12 cellular contexts compared by ENCODE assay signal in the genomic region with DNA sequence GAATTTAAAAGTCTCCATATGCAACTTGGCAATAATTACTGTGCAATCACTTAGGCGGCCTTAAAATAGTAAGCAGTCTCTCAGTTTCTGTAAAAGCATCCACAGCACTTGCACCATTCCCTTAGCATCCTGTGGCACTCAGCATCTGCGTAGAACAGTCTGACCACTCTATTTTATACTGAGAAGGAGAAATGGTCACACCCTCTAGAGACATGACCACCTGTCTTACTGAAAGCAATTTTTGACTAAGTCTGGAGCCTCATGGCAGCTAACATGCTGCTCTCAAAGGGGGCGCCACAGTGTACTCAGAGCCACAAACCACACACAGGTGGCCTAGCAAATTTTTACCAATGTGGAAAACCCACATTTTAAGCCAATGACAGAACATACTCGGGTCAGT.
A peak's percentile ranks its signal among the peaks of the same experiment; 100 is the strongest.
DNase-seq lines count a peak whose midpoint lies in the region; ATAC-seq and TF ChIP-seq lines count a peak whose summit lies in the region.
"Had no signal": no experiment of that assay in that cellular context is flagged by ENCODE, and none has a peak within 500 bp of the region (broad histone marks: within the 10 kb centered on the region; RNA-seq: fewer than 3 reads in every experiment).

No MANE protein-coding gene starts in this region.

- TF ChIP-seq CTCF in epithelial cell of proximal tubule (conservative IDR thresholded peaks at IDR 0.05; ENCODE audit: low read depth, low read length) = peak; percentile 12
- TF ChIP-seq CTCF in neural progenitor cell (IDR thresholded peaks at IDR 0.05) = no peak

- H3K4me3 ChIP-seq in epithelial cell of proximal tubule (ENCODE audit: low read depth, low read length) (no peak overlapping the region), neural progenitor cell (no peak overlapping the region)

- H2AFZ ChIP-seq in neural progenitor cell (replicated peaks) = no peak overlapping the region

- H3K4me1 ChIP-seq in neural progenitor cell = peaks cover 8% of the 10 kb centered on the region

- DNase-seq in epithelial cell of proximal tubule (ENCODE audit: low read depth) (no peak), kidney glomerular epithelial cell (lab: John Stamatoyannopoulos, UW) (no peak), NCI-H2196 (lab: John Stamatoyannopoulos, UW; ENCODE audit: unreplicated experiment) (no peak), NCI-H2081 (lab: John Stamatoyannopoulos, UW) (no peak), neural progenitor cell (ENCODE audit: low spot score) (no peak)
- DNase-seq: activated naive CD8-positive, alpha-beta T cell treated with anti-CD3 and anti-CD28 coated beads, Interleukin-2, amount 50 U/mL, for 24 hours; HFFc6; hypothalamus had no signal

- ATAC-seq in GM19025 (IDR thresholded peaks at IDR 0.05; ENCODE audit: low read depth, unreplicated experiment) = peak; percentile 82
- ATAC-seq in GM21737 (IDR thresholded peaks at IDR 0.05; ENCODE audit: unreplicated experiment) = peak; percentile 82
- peak; percentile 76 for ATAC-seq in HG03139 (IDR thresholded peaks at IDR 0.05; ENCODE audit: unreplicated experiment)
- ATAC-seq: activated naive CD8-positive, alpha-beta T cell treated with anti-CD3 and anti-CD28 coated beads, Interleukin-2, amount 50 U/mL, for 24 hours; Right ventricle myocardium inferior had no signal

- H3K9ac ChIP-seq in neural progenitor cell = no peak overlapping the region

- no peaks in the 10 kb centered on the region for H4K20me1 ChIP-seq in neural progenitor cell (ENCODE audit: low read depth)

- peaks cover 6% of the 10 kb centered on the region for H3K4me1 Mint-ChIP-seq in neural progenitor cell
- H3K4me1 Mint-ChIP-seq: activated naive CD8-positive, alpha-beta T cell treated with anti-CD3 and anti-CD28 coated beads, Interleukin-2, amount 50 U/mL, for 24 hours had no signal

- peaks cover 2% of the 10 kb centered on the region for H3K9me3 Mint-ChIP-seq in neural progenitor cell
- H3K9me3 Mint-ChIP-seq: activated naive CD8-positive, alpha-beta T cell treated with anti-CD3 and anti-CD28 coated beads, Interleukin-2, amount 50 U/mL, for 24 hours had no signal

- H3K27ac ChIP-seq in neural progenitor cell = no peak overlapping the region

- H3K4me3 Mint-ChIP-seq in neural progenitor cell = no peak overlapping the region
- H3K4me3 Mint-ChIP-seq: activated naive CD8-positive, alpha-beta T cell treated with anti-CD3 and anti-CD28 coated beads, Interleukin-2, amount 50 U/mL, for 24 hours; HFFc6 had no signal

- no peaks in the 10 kb centered on the region for H3F3A ChIP-seq in neural progenitor cell (ENCODE audit: low read depth)

- no peaks in the 10 kb centered on the region for H3K79me2 ChIP-seq in neural progenitor cell (ENCODE audit: low read depth)

- H3K9me3 ChIP-seq in neural progenitor cell (ENCODE audit: low read depth) = no peaks in the 10 kb centered on the region

- no peaks in the 10 kb centered on the region for H3K36me3 Mint-ChIP-seq in neural progenitor cell

- no peak overlapping the region for H3K27ac Mint-ChIP-seq in neural progenitor cell
- H3K27ac Mint-ChIP-seq: activated naive CD8-positive, alpha-beta T cell treated with anti-CD3 and anti-CD28 coated beads, Interleukin-2, amount 50 U/mL, for 24 hours; HFFc6 had no signal

- H3K27me3 Mint-ChIP-seq in neural progenitor cell (ENCODE audit: insufficient read depth, low read depth) = no peaks in the 10 kb centered on the region

- H3K27me3 ChIP-seq in neural progenitor cell = no peaks in the 10 kb centered on the region

- no peaks in the 10 kb centered on the region for H3K36me3 ChIP-seq in neural progenitor cell

- H3K4me2 ChIP-seq in neural progenitor cell = no peak overlapping the region
